In genomic region chr10:18340496-18341051, GRCh38 we compare ENCODE assay signal across 10 cellular contexts.
DNase-seq lines count a peak whose midpoint lies in the region; ATAC-seq, FAIRE-seq and TF ChIP-seq lines count a peak whose summit lies in the region.
"Had no signal": no experiment of that assay in that cellular context is flagged by ENCODE, and none has a peak within 500 bp of the region (broad histone marks: within the 10 kb centered on the region; RNA-seq: fewer than 3 reads in every experiment).

No MANE protein-coding gene starts in this region.

- POLR2A ChIA-PET in T-cell (lab: Charles Lee), result no interaction called here

- no peak overlapping the region for H3K23ac ChIP-seq in mesenchymal stem cell (ENCODE audit: low read length in 2 of 2)

- no peak overlapping the region for H2AK5ac ChIP-seq in mesenchymal stem cell (ENCODE audit: low read length, severe bottlenecking)

- H2BK120ac ChIP-seq in mesenchymal stem cell (ENCODE audit: low read depth, low read length), result no peak overlapping the region

- TF ChIP-seq POLR2A in H54 (IDR thresholded peaks at IDR 0.05; ENCODE audit: low read depth, low read length), result no peak

- H2BK5ac ChIP-seq in mesenchymal stem cell (ENCODE audit: low read depth, low read length, poor library complexity, severe bottlenecking), result no peak overlapping the region

- H3F3A ChIP-seq in OCI-LY1 (ENCODE audit: insufficient read depth, low read length), result no peaks in the 10 kb centered on the region

- H3K18ac ChIP-seq in mesenchymal stem cell (ENCODE audit: low read depth in 1 of 2, low read length in 2 of 2), result no peak overlapping the region

- WGBS in mesenchymal stem cell, result 54% methylated on average over 13 of the region's 13 CpGs

- H2BK12ac ChIP-seq in mesenchymal stem cell (ENCODE audit: low read length in 2 of 2), result no peak overlapping the region

- no peak overlapping the region for H3K4ac ChIP-seq in mesenchymal stem cell (ENCODE audit: low read depth in 1 of 2, low read length in 2 of 2)

- no peak overlapping the region for H4K8ac ChIP-seq in mesenchymal stem cell (ENCODE audit: low read length)

- CTCF ChIA-PET in T-cell (lab: Charles Lee), result no interaction called here

- H3K27me3 Mint-ChIP-seq in T-cell, result no peaks in the 10 kb centered on the region
- H3K27me3 Mint-ChIP-seq: activated naive CD8-positive, alpha-beta T cell treated with anti-CD3 and anti-CD28 coated beads, Interleukin-2, amount 50 U/mL, for 24 hours had no signal

- no peak for FAIRE-seq in H54 (lab: Jason Lieb, UNC)

- H3K4me1 ChIP-seq in OCI-LY1 (ENCODE audit: insufficient read depth, low read length, severe bottlenecking) (peaks cover 75% of the 10 kb centered on the region), fibroblast of lung (ENCODE audit: control insufficient read depth, extremely low read depth, insufficient read depth, low read length) (no peaks in the 10 kb centered on the region), mesenchymal stem cell (ENCODE audit: control insufficient read depth, insufficient read depth, low read depth, low read length) (no peaks in the 10 kb centered on the region)

- no peak overlapping the region for H2BK15ac ChIP-seq in mesenchymal stem cell (ENCODE audit: low read depth, poor library complexity, severe bottlenecking)

- H3K27ac Mint-ChIP-seq in T-cell, result no peak overlapping the region
- H3K27ac Mint-ChIP-seq: activated naive CD8-positive, alpha-beta T cell treated with anti-CD3 and anti-CD28 coated beads, Interleukin-2, amount 50 U/mL, for 24 hours had no signal

- H3K4me3 Mint-ChIP-seq in T-cell, result no peak overlapping the region
- H3K4me3 Mint-ChIP-seq: activated naive CD8-positive, alpha-beta T cell treated with anti-CD3 and anti-CD28 coated beads, Interleukin-2, amount 50 U/mL, for 24 hours had no signal

- H3K4me2 ChIP-seq in OCI-LY1 (ENCODE audit: low read length) (peak overlapping the region; percentile 64), fibroblast of lung (ENCODE audit: extremely low read depth, insufficient read depth, low read length) (peak overlapping the region; percentile 65), mesenchymal stem cell (ENCODE audit: low read length, poor library complexity, severe bottlenecking) (peak overlapping the region; percentile 54)

- no peaks in the 10 kb centered on the region for H3K9me2 ChIP-seq in OCI-LY1 (ENCODE audit: low read depth, low read length)

- H3K79me1 ChIP-seq in mesenchymal stem cell (replicated peaks; ENCODE audit: low read length, poor library complexity, severe bottlenecking), result no peaks in the 10 kb centered on the region

- H3K27me3 ChIP-seq in OCI-LY1 (ENCODE audit: insufficient read depth, low read length) (no peaks in the 10 kb centered on the region), fibroblast of lung (ENCODE audit: control insufficient read depth, insufficient read depth, low read length) (no peaks in the 10 kb centered on the region), mesenchymal stem cell (ENCODE audit: control insufficient read depth in 1 of 2, insufficient read depth in 1 of 2, low read length in 2 of 2) (no peaks in the 10 kb centered on the region)

- DNase-seq in fibroblast of lung (ENCODE audit: low read depth in 2 of 2) (peak; percentile 44 to 50), mesenchymal stem cell (no peak), H54 (ENCODE audit: insufficient read length, low spot score) (no peak), T-cell (no peak)
- no peak for DNase-seq in stimulated activated CD4-positive, alpha-beta T cell treated with anti-CD3 and anti-CD28 coated beads, Interleukin-2, amount 100 ng/mL, for 48 hours
- DNase-seq: activated CD4-positive, alpha-beta T cell treated with anti-CD3 and anti-CD28 coated beads for 4 hours; activated naive CD8-positive, alpha-beta T cell treated with anti-CD3 and anti-CD28 coated beads, Interleukin-2, amount 50 U/mL, for 24 hours had no signal

- H3K27ac ChIP-seq in OCI-LY1 (ENCODE audit: low read depth, low read length, poor library complexity, severe bottlenecking), result peak overlapping the region; percentile 68
- no peak overlapping the region for H3K27ac ChIP-seq in fibroblast of lung (ENCODE audit: insufficient read depth, low read length)
- no peak overlapping the region for H3K27ac ChIP-seq in mesenchymal stem cell (ENCODE audit: low read length, poor library complexity, severe bottlenecking)
- H3K27ac ChIP-seq in temporal lobe (ENCODE audit: low read depth, low read length), result peak overlapping the region; percentile 17

- H3K36me3 Mint-ChIP-seq in T-cell, result no peaks in the 10 kb centered on the region

- H3K36me3 ChIP-seq in OCI-LY1 (ENCODE audit: insufficient read depth, low read length) (no peaks in the 10 kb centered on the region), fibroblast of lung (ENCODE audit: control insufficient read depth, insufficient read depth, low read length) (no peaks in the 10 kb centered on the region), mesenchymal stem cell (ENCODE audit: control insufficient read depth in 1 of 2, insufficient read depth in 2 of 2, low read depth in 1 of 2, low read length in 2 of 2) (no peaks in the 10 kb centered on the region)

- H2AFZ ChIP-seq in OCI-LY1 (ENCODE audit: low read length) (peak overlapping the region; percentile 32), fibroblast of lung (ENCODE audit: low read length) (peak overlapping the region; percentile 78), mesenchymal stem cell (ENCODE audit: low read depth, low read length) (no peak overlapping the region)

- H3K9me3 ChIP-seq in OCI-LY1 (ENCODE audit: low read length) (no peaks in the 10 kb centered on the region), fibroblast of lung (ENCODE audit: control insufficient read depth, insufficient read depth, low read depth, low read length) (no peaks in the 10 kb centered on the region), mesenchymal stem cell (ENCODE audit: control insufficient read depth, low read length) (no peaks in the 10 kb centered on the region)

- no peaks in the 10 kb centered on the region for H3K9me3 Mint-ChIP-seq in T-cell
- H3K9me3 Mint-ChIP-seq: activated naive CD8-positive, alpha-beta T cell treated with anti-CD3 and anti-CD28 coated beads, Interleukin-2, amount 50 U/mL, for 24 hours had no signal

- ATAC-seq in HG02840 (IDR thresholded peaks at IDR 0.05; ENCODE audit: low FRiP score, unreplicated experiment) (no peak), T-cell (replicated peaks in 1 of 4) (no peak)
- ATAC-seq: activated naive CD8-positive, alpha-beta T cell treated with anti-CD3 and anti-CD28 coated beads, Interleukin-2, amount 50 U/mL, for 24 hours had no signal

- H3K14ac ChIP-seq in mesenchymal stem cell (ENCODE audit: low read length in 2 of 2), result no peak overlapping the region

- H3K79me2 ChIP-seq in OCI-LY1 (ENCODE audit: insufficient read depth, low read length) (no peaks in the 10 kb centered on the region; the same call in 1 of the 2 replicates), fibroblast of lung (ENCODE audit: control insufficient read depth, insufficient read depth, low read length) (no peaks in the 10 kb centered on the region)

- no peak overlapping the region for H4K91ac ChIP-seq in mesenchymal stem cell (ENCODE audit: low read length)

- TF ChIP-seq CTCF in OCI-LY1 (IDR thresholded peaks at IDR 0.05; ENCODE audit: low read length) (no peak), fibroblast of lung (conservative IDR thresholded peaks at IDR 0.05 in 1 of 2, IDR thresholded peaks at IDR 0.05 in 1 of 2; ENCODE audit: low read depth in 1 of 2, low read length in 2 of 2) (no peak)

- H3K4me1 Mint-ChIP-seq in T-cell, result no peaks in the 10 kb centered on the region
- H3K4me1 Mint-ChIP-seq: activated naive CD8-positive, alpha-beta T cell treated with anti-CD3 and anti-CD28 coated beads, Interleukin-2, amount 50 U/mL, for 24 hours had no signal

- H4K20me1 ChIP-seq in OCI-LY1 (ENCODE audit: insufficient read depth, low read length) (no peaks in the 10 kb centered on the region), fibroblast of lung (ENCODE audit: control insufficient read depth, extremely low read depth, insufficient read depth, low read length) (no peaks in the 10 kb centered on the region)

- H3K9ac ChIP-seq in OCI-LY1 (ENCODE audit: low read length), result peak overlapping the region; percentile 70
- no peak overlapping the region for H3K9ac ChIP-seq in fibroblast of lung (ENCODE audit: insufficient read depth, low read length)
- H3K9ac ChIP-seq in mesenchymal stem cell (ENCODE audit: low read length), result peak overlapping the region; percentile 61

- H3K4me3 ChIP-seq in OCI-LY1 (ENCODE audit: low read depth, low read length, poor library complexity, severe bottlenecking) (peak overlapping the region; percentile 62), fibroblast of lung (replicated peaks in 1 of 4; ENCODE audit: control extremely low read depth in 1 of 4, insufficient read depth in 1 of 4, low read depth in 3 of 4, low read length in 4 of 4) (peak overlapping the region; percentile 13 to 75 (median 42)), mesenchymal stem cell (ENCODE audit: insufficient read depth in 1 of 2, low read depth in 1 of 2, low read length in 2 of 2) (peak overlapping the region in 1 of 2 experiments; percentile 78)

Comparison
In these comparisons a context has a peak if more than half of its experiments do, and no peak if none do; other contexts are left out.
1. H3K27ac ChIP-seq: peak in OCI-LY1 (single experiment) and temporal lobe (single experiment); none in fibroblast of lung (single experiment) and mesenchymal stem cell (single experiment).
2. DNase-seq: peak in fibroblast of lung (2 of 2); none in mesenchymal stem cell (single experiment), stimulated activated CD4-positive, alpha-beta T cell treated with anti-CD3 and anti-CD28 coated beads, Interleukin-2, amount 100 ng/mL, for 48 hours (0 of 2), H54 (single experiment) and T-cell (0 of 34).
3. Peak in every context shown above with its lines, with median percentiles within 50 percentile points of each other: H3K4me2 ChIP-seq.